In the genomic region with DNA sequence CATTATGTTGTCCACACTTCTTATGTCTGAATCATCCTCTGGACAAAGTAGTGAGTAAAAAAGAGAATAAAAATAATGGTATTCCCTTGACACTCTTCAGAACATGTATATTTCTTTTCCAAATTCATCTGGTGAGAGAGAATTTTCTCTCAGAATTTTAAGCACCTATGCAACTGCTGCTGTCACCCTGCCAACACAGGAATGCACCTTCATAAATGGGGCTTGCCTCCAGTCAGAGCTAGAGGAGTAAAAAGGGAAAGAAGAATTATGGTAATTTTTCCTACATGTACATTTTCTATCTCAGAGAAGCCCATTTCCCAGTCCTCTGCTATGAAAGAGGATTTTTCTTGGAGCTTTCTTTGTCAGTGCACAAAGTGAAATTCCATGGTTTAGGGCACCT, we compare ENCODE assay signal across 17 cellular contexts.
DNase-seq lines count a peak whose midpoint lies in the region; ATAC-seq and TF ChIP-seq lines count a peak whose summit lies in the region.
"Had no signal": no experiment of that assay in that cellular context is flagged by ENCODE, and none has a peak within 500 bp of the region (broad histone marks: within the 10 kb centered on the region; RNA-seq: fewer than 3 reads in every experiment).

No MANE protein-coding gene starts in this region.

- ATAC-seq in PC-3, result peak; percentile 5
- no peak for ATAC-seq in HG02885 (IDR thresholded peaks at IDR 0.05; ENCODE audit: poor library complexity, unreplicated experiment)

- peak overlapping the region; percentile 13; the same call in 1 of the 2 replicates for H2AFZ ChIP-seq in PC-3 (ENCODE audit: low read length)
- peak overlapping the region; percentile 58 for H2AFZ ChIP-seq in mammary epithelial cell (ENCODE audit: low read depth, low read length)
- no peak overlapping the region for H2AFZ ChIP-seq in mesenchymal stem cell (ENCODE audit: low read depth, low read length)

- H2BK5ac ChIP-seq in mesenchymal stem cell (ENCODE audit: low read depth, low read length, poor library complexity, severe bottlenecking), result no peak overlapping the region

- in situ Hi-C loops in mammary epithelial cell (cut with MboI; ENCODE audit: low sequenced_read_pairs in 2 of 2), result no loop called here

- no peak overlapping the region for H4K8ac ChIP-seq in mesenchymal stem cell (ENCODE audit: low read length)

- peak overlapping the region; percentile 70 for H3K4me2 ChIP-seq in PC-3 (ENCODE audit: low read length)
- peak overlapping the region; percentile 35 for H3K4me2 ChIP-seq in mammary epithelial cell (ENCODE audit: insufficient read depth, low read depth, low read length)
- H3K4me2 ChIP-seq in mesenchymal stem cell (ENCODE audit: low read length, poor library complexity, severe bottlenecking), result no peak overlapping the region
- peak overlapping the region; percentile 65 for H3K4me2 ChIP-seq in skeletal muscle satellite cell (ENCODE audit: low read length)

- TF ChIP-seq CTCF in PC-3 (conservative IDR thresholded peaks at IDR 0.05; ENCODE audit: low read depth, low read length) (no peak), mammary epithelial cell (conservative IDR thresholded peaks at IDR 0.05 in 1 of 2, IDR thresholded peaks at IDR 0.05 in 1 of 2; ENCODE audit: extremely low read depth in 1 of 2, insufficient read depth in 1 of 2, low read depth in 1 of 2, low read length in 2 of 2) (no peak), testis (IDR thresholded peaks at IDR 0.05) (no peak), RWPE1 (conservative IDR thresholded peaks at IDR 0.05; ENCODE audit: low read depth) (no peak)

- H4K20me1 ChIP-seq in PC-3 (ENCODE audit: low read length), result no peaks in the 10 kb centered on the region
- no peaks in the 10 kb centered on the region for H4K20me1 ChIP-seq in mammary epithelial cell (ENCODE audit: insufficient read depth, low read length)

- no peak overlapping the region for H4K91ac ChIP-seq in mesenchymal stem cell (ENCODE audit: low read length)

- no peak overlapping the region for H2BK120ac ChIP-seq in mesenchymal stem cell (ENCODE audit: low read depth, low read length)

- no peak overlapping the region for H3K4ac ChIP-seq in mesenchymal stem cell (ENCODE audit: low read depth in 1 of 2, low read length in 2 of 2)

- CTCF ChIA-PET in PC-3 (lab: Charles Lee) (interaction anchor here (1.0 kb wide), 1 partner anchor 670 kb away, joined by 3 read pairs; no protein-coding TSS in a partner anchor), mammary epithelial cell (lab: Charles Lee; ENCODE audit: low non-redundant PET) (no interaction called here), RWPE1 (lab: Yijun Ruan, JAX) (interaction anchor here (0.6 kb wide), 1 partner anchor 471 kb away, joined by 3 read pairs; no protein-coding TSS in a partner anchor)

- H3K79me2 ChIP-seq in PC-3 (ENCODE audit: low read length), result no peaks in the 10 kb centered on the region
- no peaks in the 10 kb centered on the region for H3K79me2 ChIP-seq in mammary epithelial cell (ENCODE audit: insufficient read depth, low read length)

- H2AK5ac ChIP-seq in mesenchymal stem cell (ENCODE audit: low read length, severe bottlenecking), result no peak overlapping the region

- no peaks in the 10 kb centered on the region for H3K79me1 ChIP-seq in mesenchymal stem cell (replicated peaks; ENCODE audit: low read length, poor library complexity, severe bottlenecking)

- H3K36me3 ChIP-seq in PC-3 (ENCODE audit: low read depth, low read length) (no peaks in the 10 kb centered on the region), mammary epithelial cell (ENCODE audit: insufficient read depth, low read length) (no peaks in the 10 kb centered on the region), mesenchymal stem cell (ENCODE audit: control insufficient read depth in 1 of 2, insufficient read depth in 2 of 2, low read depth in 1 of 2, low read length in 2 of 2) (no peaks in the 10 kb centered on the region), skeletal muscle satellite cell (ENCODE audit: insufficient read depth, low read length) (no peaks in the 10 kb centered on the region), testis (ENCODE audit: low read depth, missing control alignments) (no peaks in the 10 kb centered on the region)

- POLR2A ChIA-PET in PC-3 (lab: Charles Lee; ENCODE audit: unreplicated experiment), result interaction anchor here (0.7 kb wide), 2 partner anchors 642 to 680 kb away, joined by 4 read pairs; no protein-coding TSS in a partner anchor
- POLR2A ChIA-PET in RWPE1 (lab: Yijun Ruan, JAX; ENCODE audit: low non-redundant PET), result no interaction called here

- no peak overlapping the region for H2BK12ac ChIP-seq in mesenchymal stem cell (ENCODE audit: low read length in 2 of 2)

- dilution Hi-C loops in mammary epithelial cell (cut with HindIII; ENCODE audit: low sequenced_read_pairs), result no loop called here

- H3K27ac ChIP-seq in PC-3 (ENCODE audit: low read length) (peak overlapping the region; percentile 93), mammary epithelial cell (ENCODE audit: insufficient read depth, low read depth, low read length) (peak overlapping the region; percentile 54), mesenchymal stem cell (ENCODE audit: low read length, poor library complexity, severe bottlenecking) (no peak overlapping the region), testis (no peak overlapping the region), RWPE1 (no peak overlapping the region)

- no peak for TF ChIP-seq POLR2A in testis (IDR thresholded peaks at IDR 0.05)

- H3K18ac ChIP-seq in mesenchymal stem cell (ENCODE audit: low read depth in 1 of 2, low read length in 2 of 2), result no peak overlapping the region

- H3K4me1 ChIP-seq in PC-3 (ENCODE audit: insufficient read depth, low read length) (peaks cover 39% of the 10 kb centered on the region), mammary epithelial cell (ENCODE audit: insufficient read depth, low read length) (peaks cover 8% of the 10 kb centered on the region), mesenchymal stem cell (ENCODE audit: control insufficient read depth, insufficient read depth, low read depth, low read length) (no peaks in the 10 kb centered on the region), skeletal muscle satellite cell (ENCODE audit: control insufficient read depth, insufficient read depth, low read length) (peaks cover 39% of the 10 kb centered on the region), testis (no peaks in the 10 kb centered on the region)

- peak overlapping the region; percentile 66 for H3K9ac ChIP-seq in PC-3 (ENCODE audit: low read length)
- H3K9ac ChIP-seq in mammary epithelial cell (ENCODE audit: insufficient read depth, low read length), result no peak overlapping the region
- peak overlapping the region; percentile 37 for H3K9ac ChIP-seq in mesenchymal stem cell (ENCODE audit: low read length)
- H3K9ac ChIP-seq in skeletal muscle satellite cell (ENCODE audit: low read depth, low read length), result peak overlapping the region; percentile 53

- H3K23ac ChIP-seq in mesenchymal stem cell (ENCODE audit: low read length in 2 of 2), result no peak overlapping the region

- BruUV-seq in PC-3 (replicated peaks; lab: Mats Ljungman, UMichigan) (no TSS peak), mammary epithelial cell (replicated peaks; lab: Mats Ljungman, UMichigan) (no TSS peak)

- intact Hi-C loops in PC-3 (cut with micrococcal nuclease) (loop anchor here (2.0 to 10.0 kb wide), 4 partner anchors 78 to 680 kb away; no protein-coding TSS in a partner anchor), mammary epithelial cell (cut with micrococcal nuclease) (no loop called here), posterior vena cava (cut with DNase I) (no loop called here), testis (cut with DNase I; ENCODE audit: low total_unique reads) (no loop called here)

- DNase-seq in PC-3, result peak; percentile 74
- no peak for DNase-seq in mammary epithelial cell
- DNase-seq in mesenchymal stem cell, result no peak
- DNase-seq in posterior vena cava (ENCODE audit: low spot score), result no peak
- no peak for DNase-seq in testis
- DNase-seq in RWPE1 (ENCODE audit: low spot score), result no peak
- DNase-seq: Calu3; CD4-positive, alpha-beta memory T cell; DMS53; H7; Kasumi-1; NCI-H1105 treated with DMSO at 0.1 percent for 48 hours; NCI-H1694 treated with DMSO at 0.1 percent for 48 hours; NCI-H446; OCI-M1 had no signal

- H2BK15ac ChIP-seq in mesenchymal stem cell (ENCODE audit: low read depth, poor library complexity, severe bottlenecking), result no peak overlapping the region

- H3K9me3 ChIP-seq in PC-3 (ENCODE audit: low read length), result no peaks in the 10 kb centered on the region
- H3K9me3 ChIP-seq in mammary epithelial cell (replicated peaks; ENCODE audit: insufficient read depth, low read length), result no peaks in the 10 kb centered on the region
- no peaks in the 10 kb centered on the region for H3K9me3 ChIP-seq in mesenchymal stem cell (ENCODE audit: control insufficient read depth, low read length)
- H3K9me3 ChIP-seq in skeletal muscle satellite cell (replicated peaks; ENCODE audit: low read length), result no peaks in the 10 kb centered on the region
- no peaks in the 10 kb centered on the region for H3K9me3 ChIP-seq in testis

- H3K14ac ChIP-seq in mesenchymal stem cell (ENCODE audit: low read length in 2 of 2), result no peak overlapping the region

- no peaks in the 10 kb centered on the region for H3K9me2 ChIP-seq in PC-3 (replicated peaks; ENCODE audit: low read length)

- H3K4me3 ChIP-seq in PC-3 (ENCODE audit: low read length) (peak overlapping the region; percentile 21; the same call in 1 of the 2 replicates), mammary epithelial cell (replicated peaks in 1 of 3; ENCODE audit: insufficient read depth in 1 of 3, low read depth in 2 of 3, low read length in 3 of 3) (no peak overlapping the region), mesenchymal stem cell (ENCODE audit: insufficient read depth in 1 of 2, low read depth in 1 of 2, low read length in 2 of 2) (no peak overlapping the region), skeletal muscle satellite cell (ENCODE audit: low read length) (peak overlapping the region; percentile 15), testis (no peak overlapping the region)

- peaks cover 7% of the 10 kb centered on the region for H3F3A ChIP-seq in PC-3 (ENCODE audit: low read length, unreplicated experiment)

- no peaks in the 10 kb centered on the region for H3K27me3 ChIP-seq in PC-3 (ENCODE audit: low read length)
- H3K27me3 ChIP-seq in mammary epithelial cell (ENCODE audit: insufficient read depth, low read length), result no peaks in the 10 kb centered on the region
- no peaks in the 10 kb centered on the region for H3K27me3 ChIP-seq in mesenchymal stem cell (ENCODE audit: control insufficient read depth in 1 of 2, insufficient read depth in 1 of 2, low read length in 2 of 2)
- H3K27me3 ChIP-seq in skeletal muscle satellite cell (ENCODE audit: control insufficient read depth, insufficient read depth, low read length), result no peaks in the 10 kb centered on the region
- H3K27me3 ChIP-seq in testis, result no peaks in the 10 kb centered on the region

Comparison
In these comparisons a context has a peak if more than half of its experiments do, and no peak if none do; other contexts are left out.
1. H3K27ac ChIP-seq: peak in PC-3 (single experiment) and mammary epithelial cell (single experiment); none in mesenchymal stem cell (single experiment), testis (0 of 2) and RWPE1 (single experiment).
2. H3K4me3 ChIP-seq: peak in PC-3 (single experiment) and skeletal muscle satellite cell (single experiment); none in mammary epithelial cell (0 of 3), mesenchymal stem cell (0 of 2) and testis (0 of 2).